ENCODE assay signal across 25 cellular contexts in the genomic region with DNA sequence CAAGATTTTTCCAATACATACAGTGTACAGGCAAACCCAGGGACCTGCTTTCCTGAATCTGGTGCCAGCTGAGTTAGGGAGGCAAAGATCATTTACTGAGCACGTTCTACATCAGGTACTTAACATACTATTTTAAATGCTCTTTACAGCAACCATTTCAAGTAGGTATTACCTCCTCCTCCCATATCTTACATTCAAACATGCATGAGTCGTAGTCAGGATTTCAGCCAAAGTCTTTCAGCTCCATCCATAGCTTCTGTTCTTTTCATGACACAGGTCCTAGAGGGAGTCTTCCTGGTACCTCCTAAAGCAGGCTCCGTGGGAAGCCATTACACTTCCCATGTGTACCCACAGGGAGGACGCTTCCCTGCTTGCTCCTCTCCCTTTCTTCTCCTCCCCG. TPM values are rescaled to one million over a fixed set of nuclear protein-coding genes. Genes with fewer than 3 reads are reported as not detected.
A peak's percentile ranks its signal among the peaks of the same experiment; 100 is the strongest.
DNase-seq lines count a peak whose midpoint lies in the region; ATAC-seq, FAIRE-seq and TF ChIP-seq lines count a peak whose summit lies in the region.
"Had no signal": no experiment of that assay in that cellular context is flagged by ENCODE, and none has a peak within 500 bp of the region (broad histone marks: within the 10 kb centered on the region; RNA-seq: fewer than 3 reads in every experiment).

No MANE protein-coding gene starts in this region.

- H3K79me1 ChIP-seq in mesenchymal stem cell (replicated peaks; ENCODE audit: low read length, poor library complexity, severe bottlenecking): no peaks in the 10 kb centered on the region

- intact Hi-C loops in lower lobe of right lung (cut with DNase I): no loop called here

- H3K9ac ChIP-seq in mesenchymal stem cell (ENCODE audit: low read length): no peak overlapping the region

- H3K4me2 ChIP-seq in mesenchymal stem cell (ENCODE audit: low read length, poor library complexity, severe bottlenecking): no peak overlapping the region

- no peak overlapping the region for H2AFZ ChIP-seq in mesenchymal stem cell (ENCODE audit: low read depth, low read length)

- peaks cover 5% of the 10 kb centered on the region for H3K4me1 ChIP-seq in mesenchymal stem cell (ENCODE audit: control insufficient read depth, insufficient read depth, low read depth, low read length)
- H3K4me1 ChIP-seq in lower lobe of right lung: peaks cover 7% of the 10 kb centered on the region

- H3K36me3 Mint-ChIP-seq in nephron (ENCODE audit: low read depth): no peaks in the 10 kb centered on the region

- H3K27ac Mint-ChIP-seq in nephron: peak overlapping the region in 2 of 3 experiments; percentile 9 to 20
- H3K27ac Mint-ChIP-seq: T-helper 1 cell treated with Interleukin-12 subunit alpha and Interleukin-12 subunit beta and Interleukin-4 antibody, amounts not matched to agents 30 μg/mL and 1 μg/mL, for 36 hours had no signal

- H3K27me3 ChIP-seq in bronchial epithelial cell (ENCODE audit: control insufficient read depth, insufficient read depth, low read length) (no peaks in the 10 kb centered on the region), mesenchymal stem cell (ENCODE audit: control insufficient read depth in 1 of 2, insufficient read depth in 1 of 2, low read length in 2 of 2) (no peaks in the 10 kb centered on the region), lower lobe of right lung (ENCODE audit: low read depth) (no peaks in the 10 kb centered on the region)
- H3K27me3 ChIP-seq: upper lobe of right lung had no signal

- H3K9me3 ChIP-seq in mesenchymal stem cell (ENCODE audit: control insufficient read depth, low read length): no peaks in the 10 kb centered on the region
- H3K9me3 ChIP-seq in lower lobe of right lung: no peaks in the 10 kb centered on the region
- H3K9me3 ChIP-seq: upper lobe of right lung had no signal

- no peak overlapping the region for H4K8ac ChIP-seq in mesenchymal stem cell (ENCODE audit: low read length)

- H3K4me3 Mint-ChIP-seq in nephron: no peak overlapping the region
- H3K4me3 Mint-ChIP-seq: endodermal cell; nephron progenitor cell; T-helper 1 cell treated with Interleukin-12 subunit alpha and Interleukin-12 subunit beta and Interleukin-4 antibody, amounts not matched to agents 30 μg/mL and 1 μg/mL, for 36 hours had no signal

- peak; percentile 15 for DNase-seq in GM03348 (ENCODE audit: low spot score)
- peak; percentile 65 for DNase-seq in NCI-H226
- DNase-seq in bronchial epithelial cell (ENCODE audit: low read depth): peak; percentile 36
- DNase-seq in mesenchymal stem cell: no peak
- no peak for DNase-seq in lower lobe of right lung
- DNase-seq in cortex of kidney (lab: John Stamatoyannopoulos, UW): no peak
- DNase-seq: activated gamma-delta T cell treated with Interleukin-2 at 50 U/mL for 16 hours; AML-193; anterior cingulate cortex; Calu3; endodermal cell; foreskin melanocyte; GDM1; midbrain; nephron progenitor cell; SHP77 treated with DMSO at 0.1 percent for 48 hours; stimulated activated CD8-positive, alpha-beta memory T cell treated with anti-CD3 and anti-CD28 coated beads, Interleukin-4, amount 100 ng/mL, for 48 hours; upper lobe of right lung had no signal

- no peak overlapping the region for H3K27ac ChIP-seq in mesenchymal stem cell (ENCODE audit: low read length, poor library complexity, severe bottlenecking)
- H3K27ac ChIP-seq in lower lobe of right lung: no peak overlapping the region
- H3K27ac ChIP-seq: upper lobe of right lung had no signal

- H3K23ac ChIP-seq in mesenchymal stem cell (ENCODE audit: low read length in 2 of 2): no peak overlapping the region

- H3K4me1 Mint-ChIP-seq in nephron: peaks cover 43% of the 10 kb centered on the region

- FAIRE-seq in bronchial epithelial cell (lab: Jason Lieb, UNC): no peak
- FAIRE-seq: colon, GM12878 had no signal

- no peak overlapping the region for H2BK12ac ChIP-seq in mesenchymal stem cell (ENCODE audit: low read length in 2 of 2)

- no peak overlapping the region for H2BK5ac ChIP-seq in mesenchymal stem cell (ENCODE audit: low read depth, low read length, poor library complexity, severe bottlenecking)

- ATAC-seq in HG02840 (IDR thresholded peaks at IDR 0.05; ENCODE audit: low FRiP score, unreplicated experiment): no peak
- no peak for ATAC-seq in lower lobe of right lung
- ATAC-seq: HCT116, upper lobe of right lung had no signal

- H3K27me3 Mint-ChIP-seq in nephron (ENCODE audit: low read depth): no peaks in the 10 kb centered on the region

- H3K4me3 ChIP-seq in bronchial epithelial cell (ENCODE audit: low read depth, low read length) (no peak overlapping the region), mesenchymal stem cell (ENCODE audit: insufficient read depth in 1 of 2, low read depth in 1 of 2, low read length in 2 of 2) (no peak overlapping the region), lower lobe of right lung (no peak overlapping the region)
- H3K4me3 ChIP-seq: GM12878, upper lobe of right lung had no signal

- 84% methylated on average over 5 of the region's 5 CpGs for WGBS in mesenchymal stem cell

- H4K91ac ChIP-seq in mesenchymal stem cell (ENCODE audit: low read length): no peak overlapping the region

- no peaks in the 10 kb centered on the region for H3K9me3 Mint-ChIP-seq in nephron
- H3K9me3 Mint-ChIP-seq: endodermal cell; nephron progenitor cell; T-helper 1 cell treated with Interleukin-12 subunit alpha and Interleukin-12 subunit beta and Interleukin-4 antibody, amounts not matched to agents 30 μg/mL and 1 μg/mL, for 36 hours had no signal

- no peak overlapping the region for H3K18ac ChIP-seq in mesenchymal stem cell (ENCODE audit: low read depth in 1 of 2, low read length in 2 of 2)

- H2BK120ac ChIP-seq in mesenchymal stem cell (ENCODE audit: low read depth, low read length): no peak overlapping the region

- no peak overlapping the region for H2AK5ac ChIP-seq in mesenchymal stem cell (ENCODE audit: low read length, severe bottlenecking)

- TF ChIP-seq CTCF in bronchial epithelial cell (IDR thresholded peaks at IDR 0.05; ENCODE audit: insufficient read depth, low read length, severe bottlenecking): no peak
- no peak for TF ChIP-seq CTCF in nephron (IDR thresholded peaks at IDR 0.05; ENCODE audit: unreplicated experiment in 3 of 3)
- no peak for TF ChIP-seq CTCF in lower lobe of right lung (IDR thresholded peaks at IDR 0.05)

- no peak overlapping the region for H3K4ac ChIP-seq in mesenchymal stem cell (ENCODE audit: low read depth in 1 of 2, low read length in 2 of 2)

- H2BK15ac ChIP-seq in mesenchymal stem cell (ENCODE audit: low read depth, poor library complexity, severe bottlenecking): no peak overlapping the region

- no peaks in the 10 kb centered on the region for H3K36me3 ChIP-seq in bronchial epithelial cell (ENCODE audit: control insufficient read depth, insufficient read depth, low read length)
- H3K36me3 ChIP-seq in mesenchymal stem cell (ENCODE audit: control insufficient read depth in 1 of 2, insufficient read depth in 2 of 2, low read depth in 1 of 2, low read length in 2 of 2): peaks cover 3 to 7% of the 10 kb centered on the region in 2 experiments
- H3K36me3 ChIP-seq in lower lobe of right lung: no peaks in the 10 kb centered on the region
- H3K36me3 ChIP-seq: upper lobe of right lung had no signal

- H3K14ac ChIP-seq in mesenchymal stem cell (ENCODE audit: low read length in 2 of 2): peak overlapping the region in 1 of 2 experiments; percentile 58

RNA-seq across cellular contexts. Expression of gene KCNV2, which starts 11.7 kb away (rescaled TPM):
- total RNA-seq in bronchial epithelial cell (not detected in 2 replicates), lower lobe of right lung (not detected)
- polyA plus RNA-seq in mesenchymal stem cell (2013, experiment 1 of 2): not detected
- not detected for polyA plus RNA-seq in mesenchymal stem cell (2013, experiment 2 of 2)
- total RNA-seq: Calu3, kidney epithelial cell, upper lobe of right lung had no signal

Comparison
In these comparisons a context has a peak if more than half of its experiments do, and no peak if none do; other contexts are left out.
1. DNase-seq: peak in GM03348 (single experiment), NCI-H226 (single experiment) and bronchial epithelial cell (single experiment); none in mesenchymal stem cell (single experiment), lower lobe of right lung (single experiment) and cortex of kidney (single experiment).